9 cellular contexts compared by ENCODE assay signal in the genomic region with DNA sequence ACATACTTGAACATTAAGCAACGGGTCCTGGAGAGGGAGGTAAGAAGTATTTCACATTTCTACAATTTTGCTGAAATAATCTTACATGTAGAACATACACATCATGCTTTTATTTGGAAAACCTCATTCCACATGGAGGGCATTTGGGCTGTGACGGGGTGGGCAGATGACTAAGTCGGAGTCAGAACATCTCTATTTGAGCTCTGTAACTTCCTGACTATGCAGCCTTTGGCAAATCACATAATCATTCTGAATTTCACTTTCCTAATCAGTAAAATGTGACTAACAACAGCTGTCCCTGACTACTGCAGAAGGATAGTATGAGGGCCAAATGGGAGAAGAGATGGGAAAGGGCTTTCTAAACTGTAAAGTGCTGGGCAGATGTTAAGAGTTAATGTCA. TPM values are rescaled to one million over a fixed set of nuclear protein-coding genes. Genes with fewer than 3 reads are reported as not detected.
DNase-seq lines count a peak whose midpoint lies in the region; ATAC-seq and TF ChIP-seq lines count a peak whose summit lies in the region.
"Had no signal": no experiment of that assay in that cellular context is flagged by ENCODE, and none has a peak within 500 bp of the region (broad histone marks: within the 10 kb centered on the region; RNA-seq: fewer than 3 reads in every experiment).

No MANE protein-coding gene starts in this region.

- H3K9me3 ChIP-seq in suprapubic skin, result no peaks in the 10 kb centered on the region

- no peaks in the 10 kb centered on the region for H3K27me3 Mint-ChIP-seq in central memory CD8-positive, alpha-beta T cell
- H3K27me3 Mint-ChIP-seq: naive B cell had no signal

- no peak overlapping the region for H3K4me3 Mint-ChIP-seq in central memory CD8-positive, alpha-beta T cell
- H3K4me3 Mint-ChIP-seq: naive B cell had no signal

- no peaks in the 10 kb centered on the region for H3K9me3 Mint-ChIP-seq in central memory CD8-positive, alpha-beta T cell

- WGBS in suprapubic skin, result 55% methylated on average over 3 of the region's 3 CpGs

- H3K36me3 Mint-ChIP-seq in central memory CD8-positive, alpha-beta T cell (ENCODE audit: insufficient read depth), result no peaks in the 10 kb centered on the region
- H3K36me3 Mint-ChIP-seq: naive B cell had no signal

- H3K27ac Mint-ChIP-seq in central memory CD8-positive, alpha-beta T cell (ENCODE audit: low read depth), result peak overlapping the region; percentile 7
- H3K27ac Mint-ChIP-seq: naive B cell had no signal

- H3K4me1 Mint-ChIP-seq in central memory CD8-positive, alpha-beta T cell, result peaks cover 13% of the 10 kb centered on the region
- H3K4me1 Mint-ChIP-seq: naive B cell had no signal

- TF ChIP-seq CTCF in suprapubic skin (IDR thresholded peaks at IDR 0.05), result no peak

- TF ChIP-seq EP300 in suprapubic skin (IDR thresholded peaks at IDR 0.05), result no peak

- peak; percentile 81 for DNase-seq in M059J (ENCODE audit: low read depth)
- DNase-seq in central memory CD8-positive, alpha-beta T cell (ENCODE audit: low spot score in 2 of 2), result no peak
- peak; percentile 68 for DNase-seq in renal cortical epithelial cell (ENCODE audit: low read depth)
- no peak for DNase-seq in epidermal melanocyte (ENCODE audit: insufficient read length, low spot score)
- DNase-seq in NCI-H82 (lab: John Stamatoyannopoulos, UW), result no peak
- no peak for DNase-seq in suprapubic skin (ENCODE audit: low spot score in 2 of 2)
- no peak for DNase-seq in DMS79 (lab: John Stamatoyannopoulos, UW)
- DNase-seq: naive B cell had no signal

- H3K36me3 ChIP-seq in suprapubic skin, result no peaks in the 10 kb centered on the region

- ATAC-seq in GM18868 (IDR thresholded peaks at IDR 0.05; ENCODE audit: unreplicated experiment), result peak; percentile 45
- ATAC-seq in central memory CD8-positive, alpha-beta T cell (replicated peaks; ENCODE audit: extremely low read depth, poor library complexity, severe bottlenecking), result no peak

- H3K27me3 ChIP-seq in suprapubic skin, result no peaks in the 10 kb centered on the region

- H3K4me3 ChIP-seq in suprapubic skin, result no peak overlapping the region

- H3K4me1 ChIP-seq in suprapubic skin, result no peaks in the 10 kb centered on the region

- no peak overlapping the region for H3K27ac ChIP-seq in suprapubic skin

- TF ChIP-seq POLR2A in suprapubic skin (IDR thresholded peaks at IDR 0.05), result no peak

RNA-seq across cellular contexts. Expression of gene IL6ST, which starts 17.1 kb away (rescaled TPM):
- total RNA-seq in M059J (2014; rRNA removed; shearing (Covaris generic)), result 82.5 and 128 TPM in 2 replicates
- total RNA-seq in renal cortical epithelial cell (216 and 325 TPM in 2 replicates), suprapubic skin (100 to 1,000 TPM in 1 of 4 donors, 10 to 100 TPM in 3; 47.0 to 110 (median 87.5) TPM)

Comparison
In these comparisons a context has a peak if more than half of its experiments do, and no peak if none do; other contexts are left out.
1. DNase-seq: peak in M059J (single experiment) and renal cortical epithelial cell (single experiment); none in central memory CD8-positive, alpha-beta T cell (0 of 2), epidermal melanocyte (single experiment), NCI-H82 (single experiment), suprapubic skin (0 of 2) and DMS79 (single experiment).